13 cellular contexts compared by ENCODE assay signal in the genomic region with DNA sequence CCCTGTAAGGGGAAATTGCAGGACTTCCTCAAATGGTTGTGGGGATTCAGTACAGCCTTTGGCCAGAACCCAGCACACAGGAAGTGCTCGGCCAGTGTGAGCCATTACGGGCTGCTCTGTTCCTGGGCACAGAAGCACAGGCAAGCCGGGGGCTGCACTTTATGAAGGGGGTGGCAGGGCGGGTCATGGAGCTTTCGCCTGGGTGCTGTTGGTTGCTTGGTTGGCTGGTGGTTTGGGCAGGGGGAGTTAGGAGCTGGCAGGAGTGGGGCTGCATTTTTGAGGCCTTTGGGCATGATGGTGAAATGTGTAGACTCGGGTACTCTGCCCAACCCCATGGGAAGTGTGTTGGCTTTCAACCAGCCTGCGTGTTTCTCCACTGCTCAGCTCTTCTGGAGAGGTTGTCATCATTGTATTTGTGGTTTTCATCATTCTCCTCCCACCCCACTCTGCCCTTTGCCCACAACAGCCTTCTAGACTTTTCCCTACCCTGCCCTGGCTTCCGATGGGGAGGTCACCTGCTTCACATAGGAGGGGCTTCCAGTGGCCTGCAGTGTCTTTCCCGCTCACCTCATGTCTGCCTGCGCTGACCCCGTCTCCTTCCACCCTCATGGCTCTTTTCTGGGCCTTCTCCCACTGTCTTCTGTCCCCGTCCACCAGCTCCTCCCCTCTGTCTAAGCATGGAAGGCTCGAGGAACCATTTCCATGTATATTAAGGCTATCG. TPM values are rescaled to one million over a fixed set of nuclear protein-coding genes. Genes with fewer than 3 reads are reported as not detected.
DNase-seq lines count a peak whose midpoint lies in the region; ATAC-seq, FAIRE-seq and TF ChIP-seq lines count a peak whose summit lies in the region.
"Had no signal": no experiment of that assay in that cellular context is flagged by ENCODE, and none has a peak within 500 bp of the region (broad histone marks: within the 10 kb centered on the region; RNA-seq: fewer than 3 reads in every experiment).

No MANE protein-coding gene starts in this region.

- TF ChIP-seq EP300 in K562 (IDR thresholded peaks at IDR 0.05; ENCODE audit: low read length): no peak
- no peak for TF ChIP-seq EP300 in HepG2 (IDR thresholded peaks at IDR 0.05; ENCODE audit: low read depth in 2 of 2, low read length in 2 of 2)
- no peak for TF ChIP-seq EP300 in HepG2 (CRISPR knock-in tag; IDR thresholded peaks at IDR 0.05; ENCODE audit: borderline replicate concordance)
- no peak for TF ChIP-seq EP300 in transverse colon (IDR thresholded peaks at IDR 0.05; ENCODE audit: low read depth)

- in situ Hi-C loops in K562 (cut with MboI): loop anchor here (25.0 kb wide), 1 partner anchor 837 kb away; no protein-coding TSS in a partner anchor
- in situ Hi-C loops in HepG2 (cut with HindIII; ENCODE audit: extremely low pct_ligation_motif_present, low pct_unique_long_range_greater_than_20kb): loop anchor here (25.0 kb wide), 1 partner anchor 837 kb away; no protein-coding TSS in a partner anchor
- in situ Hi-C loops in transverse colon (cut with MboI; ENCODE audit: low pct_ligation_motif_present in 1 of 4, low pct_unique_long_range_greater_than_20kb in 1 of 4, low sequenced_read_pairs in 3 of 4): loop anchor here in 2 of 4 donors (25.0 kb wide), 3 partner anchors 212 to 837 kb away; a partner anchor contains a TSS

- H4K20me1 ChIP-seq in K562 (replicated peaks; ENCODE audit: control insufficient read depth, insufficient read depth, low read length): peaks cover 9% of the 10 kb centered on the region; the same call in 1 of the 2 replicates
- no peaks in the 10 kb centered on the region for H4K20me1 ChIP-seq in HepG2 (ENCODE audit: insufficient read depth, low read length)

- peaks cover 95% of the 10 kb centered on the region for H3K36me3 ChIP-seq in K562 (ENCODE audit: control insufficient read depth, insufficient read depth, low read length)
- peaks cover 71 to 88% of the 10 kb centered on the region in 2 experiments for H3K36me3 ChIP-seq in HepG2 (replicated peaks in 1 of 2; ENCODE audit: control insufficient read depth in 1 of 2, insufficient read depth in 2 of 2, low read length in 2 of 2)
- H3K36me3 ChIP-seq in transverse colon: peaks cover 0 to 60% (median 30%) of the 10 kb centered on the region in 4 donors

- POLR2A ChIA-PET in K562 (lab: Yijun Ruan, JAX): interaction anchor here (0.6 to 2.8 kb wide), 8 partner anchors 8 to 127 kb away, joined by 3 to 16 read pairs (median 3); no protein-coding TSS in a partner anchor
- POLR2A ChIA-PET in HepG2 (lab: Yijun Ruan, JAX): no interaction called here

- no peak overlapping the region for H3K9ac ChIP-seq in K562 (ENCODE audit: insufficient read depth in 1 of 2, low read depth in 2 of 2, low read length in 2 of 2)
- no peak overlapping the region for H3K9ac ChIP-seq in HepG2 (ENCODE audit: insufficient read depth, low read depth, low read length)

- peaks cover 26% of the 10 kb centered on the region for H3K4me1 Mint-ChIP-seq in activated naive CD4-positive, alpha-beta T cell treated with anti-CD3 and anti-CD28 coated beads, Interleukin-2, amount 50 U/mL, for 24 hours
- peaks cover 25% of the 10 kb centered on the region for H3K4me1 Mint-ChIP-seq in activated naive CD4-positive, alpha-beta T cell treated with anti-CD3 and anti-CD28 coated beads for 36 hours (ENCODE audit: low read depth)
- H3K4me1 Mint-ChIP-seq: nephron progenitor cell had no signal

- 91% methylated on average over 13 of the region's 14 CpGs for WGBS in K562 (ENCODE audit: insufficient coverage, low coverage, missing lambda C conversion rate)
- WGBS in HepG2 (ENCODE audit: low lambda C conversion rate): 98% methylated on average over 14 of the region's 14 CpGs
- WGBS in transverse colon (ENCODE audit: low coverage in 1 of 2), 2 donors: 67 to 87% methylated on average over 1 to 14 of the region's 14 CpGs

- FAIRE-seq in K562 (lab: Jason Lieb, UNC) (no peak), HepG2 (lab: Jason Lieb, UNC) (no peak)

- H2AFZ ChIP-seq in K562 (ENCODE audit: low read depth, low read length) (no peak overlapping the region), HepG2 (ENCODE audit: low read length) (no peak overlapping the region)

- intact Hi-C loops in activated naive CD4-positive, alpha-beta T cell treated with anti-CD3 and anti-CD28 coated beads for 36 hours (cut with micrococcal nuclease): no loop called here
- intact Hi-C loops in K562 (cut with micrococcal nuclease) (no loop called here), HepG2 (cut with micrococcal nuclease; ENCODE audit: unreplicated experiment) (no loop called here), transverse colon (cut with DNase I; ENCODE audit: low total_unique reads) (loop anchor here (10.0 kb wide), 1 partner anchor 220 kb away; no protein-coding TSS in a partner anchor)

- H3K27me3 ChIP-seq in K562 (ENCODE audit: control insufficient read depth in 2 of 2, insufficient read depth in 2 of 2, low read length in 2 of 2) (no peaks in the 10 kb centered on the region), HepG2 (ENCODE audit: control insufficient read depth in 1 of 2, insufficient read depth in 2 of 2, low read length in 2 of 2) (no peaks in the 10 kb centered on the region), transverse colon (no peaks in the 10 kb centered on the region)

- no peak for DNase-seq in activated naive CD4-positive, alpha-beta T cell treated with anti-CD3 and anti-CD28 coated beads for 36 hours
- no peak for DNase-seq in K562 (ENCODE audit: extremely low read depth in 1 of 4, low spot score in 3 of 4)
- no peak for DNase-seq in HepG2 (ENCODE audit: low spot score)
- DNase-seq in transverse colon: peak; percentile 28
- DNase-seq in cerebellum (ENCODE audit: low spot score): no peak
- DNase-seq in NCI-H345 (lab: John Stamatoyannopoulos, UW): no peak
- DNase-seq: ACHN; NCI-H226; nephron progenitor cell; stimulated activated CD4-positive, alpha-beta T cell treated with anti-CD3 and anti-CD28 coated beads, Interleukin-4, amount 100 ng/mL, for 1 hour had no signal

- H3K36me3 Mint-ChIP-seq in activated naive CD4-positive, alpha-beta T cell treated with anti-CD3 and anti-CD28 coated beads, Interleukin-2, amount 50 U/mL, for 24 hours: peaks cover 19% of the 10 kb centered on the region
- H3K36me3 Mint-ChIP-seq in activated naive CD4-positive, alpha-beta T cell treated with anti-CD3 and anti-CD28 coated beads for 36 hours (ENCODE audit: low read depth): peaks cover 43% of the 10 kb centered on the region

- H3K4me3 ChIP-seq in K562: no peak overlapping the region
- no peak overlapping the region for H3K4me3 ChIP-seq in HepG2 (replicated peaks in 1 of 3; ENCODE audit: insufficient read depth in 1 of 3, low read depth in 2 of 3, low read length in 3 of 3)
- H3K4me3 ChIP-seq in transverse colon: peak overlapping the region in 1 of 4 donors; percentile 1

- H3K27ac ChIP-seq in K562 (ENCODE audit: extremely low read depth, low read depth, low read length): no peak overlapping the region
- no peak overlapping the region for H3K27ac ChIP-seq in HepG2 (ENCODE audit: extremely low read length, insufficient read depth, low read length)
- peak overlapping the region in 3 of 4 donors; percentile 12 to 36 (median 12) for H3K27ac ChIP-seq in transverse colon

- TF ChIP-seq POLR2A in K562 (conservative IDR thresholded peaks at IDR 0.05) (no peak), HepG2 (IDR thresholded peaks at IDR 0.05; ENCODE audit: insufficient read depth in 1 of 2, low read depth in 2 of 2, low read length in 2 of 2) (no peak), transverse colon (IDR thresholded peaks at IDR 0.05) (no peak)

- BruUV-seq in K562 (replicated peaks; lab: Mats Ljungman, UMichigan) (no TSS peak), HepG2 (replicated peaks; lab: Mats Ljungman, UMichigan) (no TSS peak)

- peak overlapping the region; percentile 30 for H3K27ac Mint-ChIP-seq in activated naive CD4-positive, alpha-beta T cell treated with anti-CD3 and anti-CD28 coated beads, Interleukin-2, amount 50 U/mL, for 24 hours
- H3K27ac Mint-ChIP-seq in activated naive CD4-positive, alpha-beta T cell treated with anti-CD3 and anti-CD28 coated beads for 36 hours: no peak overlapping the region

- H3K4me2 ChIP-seq in K562 (ENCODE audit: insufficient read depth, low read length) (no peak overlapping the region), HepG2 (ENCODE audit: low read depth, low read length) (no peak overlapping the region)

- no peaks in the 10 kb centered on the region; the same call in 2 of the 3 replicates for H3K79me2 ChIP-seq in K562 (ENCODE audit: control insufficient read depth, insufficient read depth, low read length)
- H3K79me2 ChIP-seq in HepG2 (ENCODE audit: insufficient read depth, low read length): no peaks in the 10 kb centered on the region

- H3K9me1 ChIP-seq in K562 (ENCODE audit: control insufficient read depth, insufficient read depth, low read length): no peaks in the 10 kb centered on the region

- no peak for TF ChIP-seq RAD21 in K562 (CRISPR knock-in tag; conservative IDR thresholded peaks at IDR 0.05 in 1 of 2, IDR thresholded peaks at IDR 0.05 in 1 of 2)
- no peak for TF ChIP-seq RAD21 in HepG2 (CRISPR knock-in tag; IDR thresholded peaks at IDR 0.05)

- ATAC-seq in K562 (no peak), HepG2 (no peak), GM18519 (IDR thresholded peaks at IDR 0.05; ENCODE audit: low FRiP score, unreplicated experiment) (no peak)

- H3K9me3 ChIP-seq in K562 (replicated peaks; ENCODE audit: control insufficient read depth, insufficient read depth, low read depth, low read length): no peaks in the 10 kb centered on the region
- H3K9me3 ChIP-seq in HepG2 (ENCODE audit: low read length): no peaks in the 10 kb centered on the region
- no peaks in the 10 kb centered on the region for H3K9me3 ChIP-seq in transverse colon

- CTCF ChIA-PET in activated naive CD4-positive, alpha-beta T cell treated with anti-CD3 and anti-CD28 coated beads for 36 hours (lab: Charles Lee): interaction anchor here (0.6 to 1.4 kb wide), 5 partner anchors 15 to 351 kb away, joined by 3 to 8 read pairs (median 3); no protein-coding TSS in a partner anchor
- CTCF ChIA-PET in K562 (lab: Yijun Ruan, JAX; ENCODE audit: low intra/inter-chr PET ratio): no interaction called here
- CTCF ChIA-PET in HepG2 (lab: Yijun Ruan, JAX; ENCODE audit: low intra/inter-chr PET ratio, low total read pairs): no interaction called here

- no peaks in the 10 kb centered on the region for H3K27me3 Mint-ChIP-seq in activated naive CD4-positive, alpha-beta T cell treated with anti-CD3 and anti-CD28 coated beads, Interleukin-2, amount 50 U/mL, for 24 hours
- no peaks in the 10 kb centered on the region for H3K27me3 Mint-ChIP-seq in activated naive CD4-positive, alpha-beta T cell treated with anti-CD3 and anti-CD28 coated beads for 36 hours (ENCODE audit: low read depth)

- H3K9me3 Mint-ChIP-seq in activated naive CD4-positive, alpha-beta T cell treated with anti-CD3 and anti-CD28 coated beads, Interleukin-2, amount 50 U/mL, for 24 hours: no peaks in the 10 kb centered on the region
- no peaks in the 10 kb centered on the region for H3K9me3 Mint-ChIP-seq in activated naive CD4-positive, alpha-beta T cell treated with anti-CD3 and anti-CD28 coated beads for 36 hours
- H3K9me3 Mint-ChIP-seq: nephron progenitor cell; T-helper 1 cell treated with Interleukin-12 subunit alpha and Interleukin-12 subunit beta and Interleukin-4 antibody, amounts not matched to agents 30 μg/mL and 1 μg/mL, for 36 hours had no signal

- TF ChIP-seq CTCF in K562 (IDR thresholded peaks at IDR 0.05 in 2 of 3, conservative IDR thresholded peaks at IDR 0.05 in 1 of 3; ENCODE audit: insufficient read depth in 2 of 3, low read depth in 1 of 3, low read length in 3 of 3): no peak
- TF ChIP-seq CTCF in HepG2 (CRISPR knock-in tag; IDR thresholded peaks at IDR 0.05): no peak
- TF ChIP-seq CTCF in transverse colon (IDR thresholded peaks at IDR 0.05): no peak

- H3K4me1 ChIP-seq in K562 (replicated peaks in 1 of 2; ENCODE audit: control insufficient read depth in 2 of 2, insufficient read depth in 2 of 2, low read length in 2 of 2) (peaks cover 0 to 3% of the 10 kb centered on the region in 2 experiments; a peak in 2 of 5 replicates), HepG2 (ENCODE audit: insufficient read depth, low read length) (no peaks in the 10 kb centered on the region), transverse colon (peaks cover 0 to 3% (median 0%) of the 10 kb centered on the region in 4 donors)

- H3K4me3 Mint-ChIP-seq in activated naive CD4-positive, alpha-beta T cell treated with anti-CD3 and anti-CD28 coated beads, Interleukin-2, amount 50 U/mL, for 24 hours: peak overlapping the region; percentile 1
- H3K4me3 Mint-ChIP-seq in activated naive CD4-positive, alpha-beta T cell treated with anti-CD3 and anti-CD28 coated beads for 36 hours: no peak overlapping the region
- H3K4me3 Mint-ChIP-seq: nephron progenitor cell; T-helper 1 cell treated with Interleukin-12 subunit alpha and Interleukin-12 subunit beta and Interleukin-4 antibody, amounts not matched to agents 30 μg/mL and 1 μg/mL, for 36 hours had no signal

RNA-seq across cellular contexts. Expression of a gene that starts 16.1 kb away (rescaled TPM):
- total RNA-seq in activated naive CD4-positive, alpha-beta T cell treated with anti-CD3 and anti-CD28 coated beads for 36 hours: 10 to 100 TPM; 60.3 to 63.1 TPM
- total RNA-seq in K562 (2011; cell fraction: chromatin; rRNA removed; ENCODE audit: low replicate concordance): 13.6 and 33.0 TPM in 2 replicates
- 29.3 and 29.4 TPM in 2 replicates for total RNA-seq in K562 (2011; cell fraction: nucleolus; rRNA removed)
- total RNA-seq in K562 (2011; cell fraction: nucleoplasm; rRNA removed): 21.9 and 24.7 TPM in 2 replicates
- total RNA-seq in K562 (2014; rRNA removed) (63.6 and 74.0 TPM in 2 replicates), K562 (2014; rRNA removed; fragmentation: Illumina TruSeq; extraction: Trizol) (10.9 and 12.3 TPM in 2 replicates), K562 (2015; rRNA removed; fragmentation: Illumina TruSeq; extraction: Trizol) (33.9 and 36.1 TPM in 2 replicates), K562 (2021) (82.4 and 83.4 TPM in 2 replicates), HepG2 (2016; rRNA removed; fragmentation: Illumina TruSeq; extraction: Trizol) (29.6 and 34.2 TPM in 2 replicates), transverse colon (10 to 100 TPM; 26.5 to 37.4 (median 30.4) TPM), cerebellum (11.4 TPM)
- polyA plus RNA-seq in K562 (2011; rRNA removed) (31.9 and 33.2 TPM in 2 replicates), K562 (2014; fragmentation: Illumina TruSeq; extraction: Trizol) (22.5 and 55.0 TPM in 2 replicates), K562 (2014; fragmentation: Nextera tagmentation; extraction: Ambion mirVana) (under 1 TPM; 0.28 to 0.39 TPM), K562 (2014; rRNA removed) (79.6 and 84.1 TPM in 2 replicates), HepG2 (2011; rRNA removed) (24.2 and 30.0 TPM in 2 replicates)
- 44.2 and 145 TPM in 2 replicates for polyA plus RNA-seq in K562 (2011; cell fraction: cytosol; rRNA removed)
- polyA plus RNA-seq in K562 (2011; cell fraction: nucleus; rRNA removed): 29.1 and 66.0 TPM in 2 replicates
- 54.8 and 56.8 TPM in 2 replicates for polyA plus RNA-seq in K562 (2012)
- 7.0 and 14.2 TPM in 2 replicates for polyA minus RNA-seq in K562 (2011; rRNA and poly(A)+ RNA removed)
- 35.7 and 38.9 TPM in 2 replicates for polyA minus RNA-seq in K562 (2011; cell fraction: cytosol; rRNA and poly(A)+ RNA removed)
- 8.0 and 10.9 TPM in 2 replicates for polyA minus RNA-seq in K562 (2011; cell fraction: nucleus; rRNA and poly(A)+ RNA removed)
- total RNA-seq in HepG2 (2016; cell fraction: cytosol; rRNA removed; fragmentation: Illumina TruSeq; extraction: Trizol; ENCODE audit: low read depth): 29.5 and 32.8 TPM in 2 replicates
- 24.0 and 34.3 TPM in 2 replicates for total RNA-seq in HepG2 (2016; cell fraction: insoluble cytoplasmic fraction; rRNA removed; fragmentation: Illumina TruSeq; extraction: Trizol)
- total RNA-seq in HepG2 (2016; cell fraction: membrane; rRNA removed; fragmentation: Illumina TruSeq; extraction: Trizol): 69.5 and 80.5 TPM in 2 replicates
- 16.2 and 19.5 TPM in 2 replicates for total RNA-seq in HepG2 (2016; cell fraction: nucleus; rRNA removed; fragmentation: Illumina TruSeq; extraction: Trizol)
- polyA plus RNA-seq in HepG2 (2011; cell fraction: cytosol; rRNA removed): 25.8 and 35.6 TPM in 2 replicates
- polyA plus RNA-seq in HepG2 (2011; cell fraction: nucleus; rRNA removed): 24.4 and 25.9 TPM in 2 replicates
- polyA plus RNA-seq in HepG2 (2012): 13.9 and 24.8 TPM in 2 replicates
- 44.0 and 53.1 TPM in 2 replicates for polyA plus RNA-seq in HepG2 (2016; cell fraction: cytosol; fragmentation: Illumina TruSeq; extraction: Trizol; ENCODE audit: low read depth)
- 40.7 and 50.0 TPM in 2 replicates for polyA plus RNA-seq in HepG2 (2016; cell fraction: insoluble cytoplasmic fraction; fragmentation: Illumina TruSeq; extraction: Trizol; ENCODE audit: low read depth)
- 80.4 and 89.1 TPM in 2 replicates for polyA plus RNA-seq in HepG2 (2016; cell fraction: membrane; fragmentation: Illumina TruSeq; extraction: Trizol; ENCODE audit: low read depth)
- polyA plus RNA-seq in HepG2 (2016; cell fraction: nucleus; fragmentation: Illumina TruSeq; extraction: Trizol; ENCODE audit: insufficient read depth, low read depth): 34.0 and 39.8 TPM in 2 replicates
- polyA minus RNA-seq in HepG2 (2011; rRNA and poly(A)+ RNA removed; ENCODE audit: low replicate concordance): 9.8 and 33.7 TPM in 2 replicates
- 16.2 and 17.4 TPM in 2 replicates for polyA minus RNA-seq in HepG2 (2011; cell fraction: cytosol; rRNA and poly(A)+ RNA removed)
- polyA minus RNA-seq in HepG2 (2011; cell fraction: nucleus; rRNA and poly(A)+ RNA removed): 6.2 and 7.1 TPM in 2 replicates

RNA-seq across cellular contexts. Expression of a gene that starts 24.0 kb away (rescaled TPM):
- total RNA-seq in activated naive CD4-positive, alpha-beta T cell treated with anti-CD3 and anti-CD28 coated beads for 36 hours: 10 to 100 TPM; 45.6 to 46.5 TPM
- 95.3 and 106 TPM in 2 replicates for total RNA-seq in K562 (2011; cell fraction: chromatin; rRNA removed; ENCODE audit: low replicate concordance)
- 55.4 and 62.8 TPM in 2 replicates for total RNA-seq in K562 (2011; cell fraction: nucleolus; rRNA removed)
- 67.5 and 71.1 TPM in 2 replicates for total RNA-seq in K562 (2011; cell fraction: nucleoplasm; rRNA removed)
- 40.8 and 60.8 TPM in 2 replicates for total RNA-seq in K562 (2014; rRNA removed)
- total RNA-seq in K562 (2014; rRNA removed; fragmentation: Illumina TruSeq; extraction: Trizol): 77.7 and 81.1 TPM in 2 replicates
- 82.6 and 84.9 TPM in 2 replicates for total RNA-seq in K562 (2015; rRNA removed; fragmentation: Illumina TruSeq; extraction: Trizol)
- total RNA-seq in K562 (2021): 68.7 and 70.5 TPM in 2 replicates
- polyA plus RNA-seq in K562 (2011; rRNA removed): 49.8 and 52.2 TPM in 2 replicates
- 54.7 and 109 TPM in 2 replicates for polyA plus RNA-seq in K562 (2011; cell fraction: cytosol; rRNA removed)
- polyA plus RNA-seq in K562 (2011; cell fraction: nucleus; rRNA removed): 88.3 and 89.8 TPM in 2 replicates
- 45.2 and 61.8 TPM in 2 replicates for polyA plus RNA-seq in K562 (2012)
- 100 and 104 TPM in 2 replicates for polyA plus RNA-seq in K562 (2014; fragmentation: Illumina TruSeq; extraction: Trizol)
- 100 to 1,000 TPM; 223 to 248 TPM for polyA plus RNA-seq in K562 (2014; fragmentation: Nextera tagmentation; extraction: Ambion mirVana)
- polyA plus RNA-seq in K562 (2014; rRNA removed): 33.7 and 62.4 TPM in 2 replicates
- polyA minus RNA-seq in K562 (2011; rRNA and poly(A)+ RNA removed): 80.5 and 110 TPM in 2 replicates
- 36.4 and 45.3 TPM in 2 replicates for polyA minus RNA-seq in K562 (2011; cell fraction: cytosol; rRNA and poly(A)+ RNA removed)
- polyA minus RNA-seq in K562 (2011; cell fraction: nucleus; rRNA and poly(A)+ RNA removed): 55.3 and 89.0 TPM in 2 replicates
- 72.9 and 84.7 TPM in 2 replicates for total RNA-seq in HepG2 (2016; rRNA removed; fragmentation: Illumina TruSeq; extraction: Trizol)
- total RNA-seq in HepG2 (2016; cell fraction: cytosol; rRNA removed; fragmentation: Illumina TruSeq; extraction: Trizol; ENCODE audit: low read depth): 7.0 TPM in 2 replicates
- total RNA-seq in HepG2 (2016; cell fraction: insoluble cytoplasmic fraction; rRNA removed; fragmentation: Illumina TruSeq; extraction: Trizol): 69.1 and 75.0 TPM in 2 replicates
- total RNA-seq in HepG2 (2016; cell fraction: membrane; rRNA removed; fragmentation: Illumina TruSeq; extraction: Trizol): 12.7 and 13.6 TPM in 2 replicates
- total RNA-seq in HepG2 (2016; cell fraction: nucleus; rRNA removed; fragmentation: Illumina TruSeq; extraction: Trizol): 52.3 and 56.5 TPM in 2 replicates
- polyA plus RNA-seq in HepG2 (2011; rRNA removed): 29.2 and 36.1 TPM in 2 replicates
- 38.8 and 67.0 TPM in 2 replicates for polyA plus RNA-seq in HepG2 (2011; cell fraction: cytosol; rRNA removed)
- 104 and 106 TPM in 2 replicates for polyA plus RNA-seq in HepG2 (2011; cell fraction: nucleus; rRNA removed)
- polyA plus RNA-seq in HepG2 (2012): 40.7 and 46.9 TPM in 2 replicates
- polyA plus RNA-seq in HepG2 (2016; cell fraction: cytosol; fragmentation: Illumina TruSeq; extraction: Trizol; ENCODE audit: low read depth): 5.7 and 6.3 TPM in 2 replicates
- polyA plus RNA-seq in HepG2 (2016; cell fraction: insoluble cytoplasmic fraction; fragmentation: Illumina TruSeq; extraction: Trizol; ENCODE audit: low read depth): 85.9 and 97.1 TPM in 2 replicates
- 6.4 and 8.4 TPM in 2 replicates for polyA plus RNA-seq in HepG2 (2016; cell fraction: membrane; fragmentation: Illumina TruSeq; extraction: Trizol; ENCODE audit: low read depth)
- 70.0 and 74.0 TPM in 2 replicates for polyA plus RNA-seq in HepG2 (2016; cell fraction: nucleus; fragmentation: Illumina TruSeq; extraction: Trizol; ENCODE audit: insufficient read depth, low read depth)
- 47.5 and 58.8 TPM in 2 replicates for polyA minus RNA-seq in HepG2 (2011; rRNA and poly(A)+ RNA removed; ENCODE audit: low replicate concordance)
- 20.8 and 32.8 TPM in 2 replicates for polyA minus RNA-seq in HepG2 (2011; cell fraction: cytosol; rRNA and poly(A)+ RNA removed)
- 119 and 124 TPM in 2 replicates for polyA minus RNA-seq in HepG2 (2011; cell fraction: nucleus; rRNA and poly(A)+ RNA removed)
- total RNA-seq in transverse colon: 10 to 100 TPM in 3 of 4 donors, 1 to 10 TPM in 1; 5.6 to 29.9 (median 15.2) TPM
- 26.9 TPM for total RNA-seq in cerebellum

RNA-seq across cellular contexts. Expression of a gene that starts 45.5 kb away (rescaled TPM):
- not detected for total RNA-seq in activated naive CD4-positive, alpha-beta T cell treated with anti-CD3 and anti-CD28 coated beads for 36 hours
- total RNA-seq in K562 (2011; cell fraction: chromatin; rRNA removed; ENCODE audit: low replicate concordance): not detected in 2 replicates
- not detected in 2 replicates for total RNA-seq in K562 (2011; cell fraction: nucleolus; rRNA removed)
- total RNA-seq in K562 (2011; cell fraction: nucleoplasm; rRNA removed): not detected in 2 replicates
- total RNA-seq in K562 (2014; rRNA removed) (not detected in 2 replicates), K562 (2014; rRNA removed; fragmentation: Illumina TruSeq; extraction: Trizol) (not detected in 2 replicates), K562 (2015; rRNA removed; fragmentation: Illumina TruSeq; extraction: Trizol) (not detected in 2 replicates), K562 (2021) (not detected in 2 replicates), HepG2 (2016; rRNA removed; fragmentation: Illumina TruSeq; extraction: Trizol) (not detected in 2 replicates), transverse colon (not detected), cerebellum (not detected)
- polyA plus RNA-seq in K562 (2011; rRNA removed) (not detected in 2 replicates), K562 (2014; fragmentation: Illumina TruSeq; extraction: Trizol) (not detected in 2 replicates), K562 (2014; fragmentation: Nextera tagmentation; extraction: Ambion mirVana) (not detected), K562 (2014; rRNA removed) (not detected in 2 replicates), HepG2 (2011; rRNA removed) (not detected in 2 replicates)
- polyA plus RNA-seq in K562 (2011; cell fraction: cytosol; rRNA removed): not detected in 2 replicates
- polyA plus RNA-seq in K562 (2011; cell fraction: nucleus; rRNA removed): not detected in 2 replicates
- polyA plus RNA-seq in K562 (2012): not detected in 2 replicates
- polyA minus RNA-seq in K562 (2011; rRNA and poly(A)+ RNA removed): not detected in 2 replicates
- polyA minus RNA-seq in K562 (2011; cell fraction: cytosol; rRNA and poly(A)+ RNA removed): not detected in 2 replicates
- polyA minus RNA-seq in K562 (2011; cell fraction: nucleus; rRNA and poly(A)+ RNA removed): not detected in 2 replicates
- not detected in 2 replicates for total RNA-seq in HepG2 (2016; cell fraction: cytosol; rRNA removed; fragmentation: Illumina TruSeq; extraction: Trizol; ENCODE audit: low read depth)
- not detected in 2 replicates for total RNA-seq in HepG2 (2016; cell fraction: insoluble cytoplasmic fraction; rRNA removed; fragmentation: Illumina TruSeq; extraction: Trizol)
- total RNA-seq in HepG2 (2016; cell fraction: membrane; rRNA removed; fragmentation: Illumina TruSeq; extraction: Trizol): not detected in 2 replicates
- total RNA-seq in HepG2 (2016; cell fraction: nucleus; rRNA removed; fragmentation: Illumina TruSeq; extraction: Trizol): not detected in 2 replicates
- polyA plus RNA-seq in HepG2 (2011; cell fraction: cytosol; rRNA removed): not detected in 2 replicates
- polyA plus RNA-seq in HepG2 (2011; cell fraction: nucleus; rRNA removed): not detected in 2 replicates
- not detected in 2 replicates for polyA plus RNA-seq in HepG2 (2012)
- not detected in 2 replicates for polyA plus RNA-seq in HepG2 (2016; cell fraction: cytosol; fragmentation: Illumina TruSeq; extraction: Trizol; ENCODE audit: low read depth)
- polyA plus RNA-seq in HepG2 (2016; cell fraction: insoluble cytoplasmic fraction; fragmentation: Illumina TruSeq; extraction: Trizol; ENCODE audit: low read depth): not detected in 2 replicates
- not detected in 2 replicates for polyA plus RNA-seq in HepG2 (2016; cell fraction: membrane; fragmentation: Illumina TruSeq; extraction: Trizol; ENCODE audit: low read depth)
- polyA plus RNA-seq in HepG2 (2016; cell fraction: nucleus; fragmentation: Illumina TruSeq; extraction: Trizol; ENCODE audit: insufficient read depth, low read depth): not detected in 2 replicates
- polyA minus RNA-seq in HepG2 (2011; rRNA and poly(A)+ RNA removed; ENCODE audit: low replicate concordance): not detected in 2 replicates
- polyA minus RNA-seq in HepG2 (2011; cell fraction: cytosol; rRNA and poly(A)+ RNA removed): not detected in 2 replicates
- not detected in 2 replicates for polyA minus RNA-seq in HepG2 (2011; cell fraction: nucleus; rRNA and poly(A)+ RNA removed)

Comparison
In these comparisons a context has a peak if more than half of its experiments do, and no peak if none do; other contexts are left out.
1. H3K27ac ChIP-seq: peak in transverse colon (3 of 4); none in K562 (single experiment) and HepG2 (single experiment).